9 cellular contexts compared by ENCODE assay signal in the genomic region with DNA sequence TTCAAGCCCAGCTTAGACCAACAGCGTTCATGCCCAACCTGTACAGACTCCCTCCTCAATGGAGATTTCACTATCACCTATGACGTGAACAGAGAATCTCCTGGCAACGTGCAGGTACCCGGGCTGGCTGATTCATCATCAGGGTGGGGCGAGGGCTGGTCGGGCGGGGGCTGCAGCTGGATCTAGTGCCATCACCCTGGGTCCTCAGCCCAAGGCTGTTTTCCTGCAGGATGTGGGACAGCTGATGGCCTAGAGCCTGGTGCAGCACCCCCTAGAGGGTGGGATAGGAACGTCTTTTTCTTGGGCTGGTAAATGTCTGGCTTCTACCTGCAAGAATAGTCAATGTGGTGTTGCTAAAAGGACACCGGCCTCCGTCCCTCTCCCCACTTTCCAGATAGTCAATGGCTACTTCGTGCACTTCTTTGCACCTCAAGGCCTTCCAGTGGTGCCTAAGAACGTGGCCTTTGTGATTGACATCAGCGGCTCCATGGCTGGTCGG. TPM values are rescaled to one million over a fixed set of nuclear protein-coding genes. Genes with fewer than 3 reads are reported as not detected.
DNase-seq lines count a peak whose midpoint lies in the region; ATAC-seq, FAIRE-seq and TF ChIP-seq lines count a peak whose summit lies in the region.
"Had no signal": no experiment of that assay in that cellular context is flagged by ENCODE, and none has a peak within 500 bp of the region (broad histone marks: within the 10 kb centered on the region; RNA-seq: fewer than 3 reads in every experiment).

No MANE protein-coding gene starts in this region.

- no peaks in the 10 kb centered on the region for H3K4me1 ChIP-seq in uterus

- no peak overlapping the region for H3K4me3 Mint-ChIP-seq in memory B cell

- intact Hi-C loops in uterus (cut with DNase I; ENCODE audit: low total_unique reads) = no loop called here

- no peaks in the 10 kb centered on the region for H3K9me3 Mint-ChIP-seq in memory B cell

- TF ChIP-seq CTCF in D721Med (IDR thresholded peaks at IDR 0.05; ENCODE audit: insufficient read depth, missing control alignments) (peak; percentile 28), uterus (IDR thresholded peaks at IDR 0.05) (no peak)

- peak; percentile 32 for ATAC-seq in memory B cell (ENCODE audit: low read depth)
- ATAC-seq in HG03039 (IDR thresholded peaks at IDR 0.05; ENCODE audit: unreplicated experiment) = no peak
- no peak for ATAC-seq in GM18909 (IDR thresholded peaks at IDR 0.05; ENCODE audit: poor library complexity, unreplicated experiment)

- no peaks in the 10 kb centered on the region for H3K36me3 Mint-ChIP-seq in memory B cell

- CTCF ChIA-PET in HEK293T (lab: Yijun Ruan, JAX) = interaction anchor here (0.6 to 2.1 kb wide), 12 partner anchors 8 to 392 kb away, joined by 3 to 7 read pairs (median 4); no protein-coding TSS in a partner anchor

- no peaks in the 10 kb centered on the region for H3K9me3 ChIP-seq in uterus

- no peaks in the 10 kb centered on the region for H3K36me3 ChIP-seq in uterus

- DNase-seq in D721Med (ENCODE audit: insufficient read length, low spot score) (no peak), HEK293T (ENCODE audit: extremely low spot score) (peak; percentile 80), amniotic epithelial cell (ENCODE audit: low read depth) (peak; percentile 8), memory B cell (ENCODE audit: low spot score in 2 of 2) (no peak), uterus (no peak), NCI-H146 (lab: John Stamatoyannopoulos, UW) (no peak)
- DNase-seq: NCI-H1105 treated with DMSO at 0.1 percent for 48 hours had no signal

- H3K27me3 ChIP-seq in uterus = no peaks in the 10 kb centered on the region

- no peak for TF ChIP-seq POLR2A in uterus (IDR thresholded peaks at IDR 0.05)

- POLR2A ChIA-PET in HEK293T (lab: Yijun Ruan, JAX) = interaction anchor here (1.2 to 1.6 kb wide), 2 partner anchors 18 to 28 kb away, joined by 3 to 12 read pairs; a partner anchor contains a TSS

- no peak overlapping the region for H3K4me3 ChIP-seq in uterus

- no peak for FAIRE-seq in D721Med (lab: Jason Lieb, UNC)

- no peak overlapping the region for H3K27ac Mint-ChIP-seq in memory B cell

- H3K27me3 Mint-ChIP-seq in memory B cell = peaks cover under 1% of the 10 kb centered on the region

- H3K27ac ChIP-seq in uterus = no peak overlapping the region

- H3K4me1 Mint-ChIP-seq in memory B cell = no peaks in the 10 kb centered on the region

TF ChIP-seq in HEK293T, 16 proteins besides CTCF, POLR2A, EP300 and RAD21:
- TF ChIP-seq SUZ12 (IDR thresholded peaks at IDR 0.05) (no peak), BHLHE40 (IDR thresholded peaks at IDR 0.05; ENCODE audit: borderline replicate concordance) (no peak), FOXA1 (IDR thresholded peaks at IDR 0.05) (no peak), FOXK2 (IDR thresholded peaks at IDR 0.05) (no peak), CTBP1 (IDR thresholded peaks at IDR 0.05; ENCODE audit: borderline replicate concordance) (no peak), LEF1 (IDR thresholded peaks at IDR 0.05; ENCODE audit: borderline replicate concordance) (no peak), ARNT (IDR thresholded peaks at IDR 0.05) (no peak), SP1 (IDR thresholded peaks at IDR 0.05) (no peak), L3MBTL2 (conservative IDR thresholded peaks at IDR 0.05) (no peak), ELF4 (IDR thresholded peaks at IDR 0.05) (no peak), HDGF (IDR thresholded peaks at IDR 0.05; ENCODE audit: borderline replicate concordance) (no peak)
- TF ChIP-seq, protein P1, sequence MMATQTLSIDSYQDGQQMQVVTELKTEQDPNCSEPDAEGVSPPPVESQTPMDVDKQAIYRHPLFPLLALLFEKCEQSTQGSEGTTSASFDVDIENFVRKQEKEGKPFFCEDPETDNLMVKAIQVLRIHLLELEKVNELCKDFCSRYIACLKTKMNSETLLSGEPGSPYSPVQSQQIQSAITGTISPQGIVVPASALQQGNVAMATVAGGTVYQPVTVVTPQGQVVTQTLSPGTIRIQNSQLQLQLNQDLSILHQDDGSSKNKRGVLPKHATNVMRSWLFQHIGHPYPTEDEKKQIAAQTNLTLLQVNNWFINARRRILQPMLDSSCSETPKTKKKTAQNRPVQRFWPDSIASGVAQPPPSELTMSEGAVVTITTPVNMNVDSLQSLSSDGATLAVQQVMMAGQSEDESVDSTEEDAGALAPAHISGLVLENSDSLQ (IDR thresholded peaks at IDR 0.05) = no peak

RNA-seq across cellular contexts. Expression of a gene that starts 4.4 kb away (rescaled TPM):
- total RNA-seq in uterus = 10 to 100 TPM in 1 of 4 donors, 1 to 10 TPM in 2, under 1 TPM in 1; 0.48 to 11.8 (median 5.6) TPM

RNA-seq across cellular contexts. Expression of a gene that starts 21.6 kb away (rescaled TPM):
- under 1 TPM in 1 of 4 donors, not detected in 3; 0.18 TPM for total RNA-seq in uterus

RNA-seq across cellular contexts. Expression of a gene that starts 28.3 kb away (rescaled TPM):
- total RNA-seq in uterus = 10 to 100 TPM; 16.8 to 48.0 (median 37.7) TPM

RNA-seq across cellular contexts. Expression of a gene that starts 31.4 kb away (rescaled TPM):
- total RNA-seq in uterus = 1 to 10 TPM in 3 of 4 donors, under 1 TPM in 1; 0.26 to 8.7 (median 6.9) TPM

RNA-seq across cellular contexts. Expression of a gene that starts 35.8 kb away (rescaled TPM):
- total RNA-seq in uterus = 10 to 100 TPM in 1 of 4 donors, 1 to 10 TPM in 2, not detected in 1; 1.8 to 35.2 (median 8.7) TPM

Comparison
In these comparisons a context has a peak if more than half of its experiments do, and no peak if none do; other contexts are left out.
1. DNase-seq: peak in HEK293T (single experiment) and amniotic epithelial cell (single experiment); none in D721Med (single experiment), memory B cell (0 of 2), uterus (0 of 2) and NCI-H146 (single experiment).